ENCODE assay signal across 18 cellular contexts in genomic region chr20:19775353-19776201, GRCh38. TPM values are rescaled to one million over a fixed set of nuclear protein-coding genes. Genes with fewer than 3 reads are reported as not detected.
DNase-seq lines count a peak whose midpoint lies in the region; ATAC-seq and TF ChIP-seq lines count a peak whose summit lies in the region.
"Had no signal": no experiment of that assay in that cellular context is flagged by ENCODE, and none has a peak within 500 bp of the region (broad histone marks: within the 10 kb centered on the region; RNA-seq: fewer than 3 reads in every experiment).

No MANE protein-coding gene starts in this region.

- H3K9me3 ChIP-seq in Caco-2 (no peaks in the 10 kb centered on the region), SK-N-MC (ENCODE audit: low read depth, low read length) (no peaks in the 10 kb centered on the region), psoas muscle (no peaks in the 10 kb centered on the region)
- no peaks in the 10 kb centered on the region for H3K9me3 ChIP-seq in CD8-positive, alpha-beta memory T cell (ENCODE audit: low read length)
- H3K9me3 ChIP-seq: BLaER1 had no signal

- H3K27me3 ChIP-seq in Caco-2 (replicated peaks; ENCODE audit: control insufficient read depth, insufficient read depth, low read length): no peaks in the 10 kb centered on the region
- H3K27me3 ChIP-seq in psoas muscle (ENCODE audit: insufficient read depth in 3 of 3, low read length in 2 of 3): no peaks in the 10 kb centered on the region
- no peaks in the 10 kb centered on the region for H3K27me3 ChIP-seq in CD8-positive, alpha-beta memory T cell (ENCODE audit: insufficient read depth, low read length, poor library complexity, severe bottlenecking)
- H3K27me3 ChIP-seq: BLaER1 had no signal

- peak in 1 of 4 donors; percentile 26 for ATAC-seq in psoas muscle
- ATAC-seq in GM19035 (IDR thresholded peaks at IDR 0.05; ENCODE audit: unreplicated experiment): no peak
- ATAC-seq: GM12878 had no signal

- H3K4me1 ChIP-seq in Caco-2 (peaks cover 49% of the 10 kb centered on the region), psoas muscle (peaks cover 60% of the 10 kb centered on the region)
- no peaks in the 10 kb centered on the region for H3K4me1 ChIP-seq in CD8-positive, alpha-beta memory T cell (ENCODE audit: insufficient read depth, low read length)

- DNase-seq in Caco-2: peak; percentile 90 to 92
- DNase-seq in SK-N-MC (ENCODE audit: low read depth, low spot score): no peak
- DNase-seq in hepatic stellate cell (ENCODE audit: low spot score): peak; percentile 76
- no peak for DNase-seq in psoas muscle
- DNase-seq in NCI-H524 (lab: John Stamatoyannopoulos, UW): no peak
- no peak for DNase-seq in activated T-cell treated with anti-CD3 and anti-CD28 coated beads, Interleukin-2, amount 50 U/mL, for 1 hour
- DNase-seq in CD8-positive, alpha-beta memory T cell: no peak
- DNase-seq: activated naive CD4-positive, alpha-beta T cell treated with anti-CD3 and anti-CD28 coated beads for 36 hours; DND-41; KG1; NCI-H146; posterior cingulate gyrus; stimulated activated CD4-positive, alpha-beta T cell treated with anti-CD3 and anti-CD28 coated beads, Interleukin-2, amount 100 ng/mL, for 24 hours had no signal

- peaks cover 2% of the 10 kb centered on the region for H3K36me3 Mint-ChIP-seq in Caco-2 (ENCODE audit: insufficient read depth, unreplicated experiment)
- no peaks in the 10 kb centered on the region for H3K36me3 Mint-ChIP-seq in CD8-positive, alpha-beta memory T cell

- H3K36me3 ChIP-seq in Caco-2 (ENCODE audit: control insufficient read depth, insufficient read depth, low read length) (no peaks in the 10 kb centered on the region), SK-N-MC (ENCODE audit: insufficient read depth, low read length) (no peaks in the 10 kb centered on the region), psoas muscle (ENCODE audit: insufficient read depth in 1 of 2, low read depth in 1 of 2) (no peaks in the 10 kb centered on the region)
- H3K36me3 ChIP-seq in CD8-positive, alpha-beta memory T cell (ENCODE audit: insufficient read depth, low read length): no peaks in the 10 kb centered on the region
- H3K36me3 ChIP-seq: BLaER1 had no signal

- no peaks in the 10 kb centered on the region for H3K27me3 Mint-ChIP-seq in Caco-2 (ENCODE audit: insufficient read depth, unreplicated experiment)
- H3K27me3 Mint-ChIP-seq in CD8-positive, alpha-beta memory T cell: peaks cover 4 to 10% of the 10 kb centered on the region in 2 donors

- CTCF ChIA-PET in Caco-2 (lab: Charles Lee): interaction anchor here (0.6 to 1.6 kb wide), 7 partner anchors 8 to 82 kb away, joined by 3 to 18 read pairs (median 4); partner anchors contain the start of gene RIN2
- CTCF ChIA-PET in CD8-positive, alpha-beta memory T cell (lab: Charles Lee): no interaction called here

- H3K4me1 Mint-ChIP-seq in Caco-2 (ENCODE audit: low read depth, unreplicated experiment): peaks cover 15% of the 10 kb centered on the region
- no peaks in the 10 kb centered on the region for H3K4me1 Mint-ChIP-seq in CD8-positive, alpha-beta memory T cell

- intact Hi-C loops in Caco-2 (cut with micrococcal nuclease; ENCODE audit: unreplicated experiment): loop anchor here (1.0 kb wide), 2 partner anchors 8 to 17 kb away; partner anchors contain the start of gene RIN2
- intact Hi-C loops in psoas muscle (cut with DNase I): no loop called here

- H3K27ac ChIP-seq in SK-N-MC (peak overlapping the region; percentile 38; the same call in 1 of the 2 replicates), psoas muscle (peak overlapping the region; percentile 40)
- H3K27ac ChIP-seq in CD8-positive, alpha-beta memory T cell (ENCODE audit: low read depth, low read length): no peak overlapping the region
- H3K27ac ChIP-seq: BLaER1, RWPE1 had no signal

- no peak for TF ChIP-seq CTCF in Caco-2 (IDR thresholded peaks at IDR 0.05; ENCODE audit: insufficient read depth in 1 of 2, low read depth in 1 of 2, low read length in 1 of 2, severe bottlenecking in 1 of 2, unreplicated experiment in 1 of 2)
- no peak for TF ChIP-seq CTCF in psoas muscle (IDR thresholded peaks at IDR 0.05)

- no peak overlapping the region for H3K27ac Mint-ChIP-seq in Caco-2 (ENCODE audit: unreplicated experiment)
- H3K27ac Mint-ChIP-seq in CD8-positive, alpha-beta memory T cell: no peak overlapping the region
- H3K27ac Mint-ChIP-seq: activated naive CD4-positive, alpha-beta T cell treated with anti-CD3 and anti-CD28 coated beads for 36 hours had no signal

- WGBS in psoas muscle, 3 donors: 61 to 73% (median 69%) methylated on average over 7 of the region's 7 CpGs

- no peak overlapping the region for H3K4me3 ChIP-seq in Caco-2 (ENCODE audit: low read depth, low read length)
- no peak overlapping the region for H3K4me3 ChIP-seq in SK-N-MC
- H3K4me3 ChIP-seq in psoas muscle: no peak overlapping the region
- H3K4me3 ChIP-seq in CD8-positive, alpha-beta memory T cell (ENCODE audit: low read length): no peak overlapping the region
- H3K4me3 ChIP-seq: BLaER1, GM12878 had no signal

- H3K4me3 Mint-ChIP-seq in Caco-2 (ENCODE audit: unreplicated experiment): no peak overlapping the region
- H3K4me3 Mint-ChIP-seq in CD8-positive, alpha-beta memory T cell: no peak overlapping the region
- H3K4me3 Mint-ChIP-seq: activated naive CD4-positive, alpha-beta T cell treated with anti-CD3 and anti-CD28 coated beads for 36 hours had no signal

- H3K9me3 Mint-ChIP-seq in Caco-2 (ENCODE audit: unreplicated experiment): no peaks in the 10 kb centered on the region
- H3K9me3 Mint-ChIP-seq in CD8-positive, alpha-beta memory T cell: no peaks in the 10 kb centered on the region
- H3K9me3 Mint-ChIP-seq: activated naive CD4-positive, alpha-beta T cell treated with anti-CD3 and anti-CD28 coated beads for 36 hours had no signal

- POLR2A ChIA-PET in Caco-2 (lab: Charles Lee): interaction anchor here (1.5 kb wide), 1 partner anchor 18 kb away, joined by 21 read pairs; the partner anchor contains the start of gene RIN2
- POLR2A ChIA-PET in CD8-positive, alpha-beta memory T cell (lab: Charles Lee): no interaction called here

- no peak overlapping the region for H3K9ac ChIP-seq in SK-N-MC (ENCODE audit: insufficient read length)
- H3K9ac ChIP-seq: BLaER1 had no signal

- TSS peak; percentile 87 for BruUV-seq in Caco-2 (replicated peaks; lab: Mats Ljungman, UMichigan)

RNA-seq across cellular contexts. Expression of gene RIN2, which starts 17.5 kb away (rescaled TPM):
- total RNA-seq in Caco-2 (2022) (35.2 and 36.7 TPM in 2 replicates), psoas muscle (10 to 100 TPM; 18.9 to 33.4 (median 25.1) TPM)
- 1 to 10 TPM; 4.4 to 9.6 (median 5.5) TPM for polyA plus RNA-seq in psoas muscle
- under 1 TPM; 0.37 to 0.49 TPM for total RNA-seq in CD8-positive, alpha-beta memory T cell
- not detected for polyA plus RNA-seq in CD8-positive, alpha-beta memory T cell
- total RNA-seq: activated CD8-positive, alpha-beta memory T cell treated with anti-CD3 and anti-CD28 coated beads for 36 hours; activated naive CD4-positive, alpha-beta T cell treated with anti-CD3 and anti-CD28 coated beads for 36 hours had no signal

Comparison
In these comparisons a context has a peak if more than half of its experiments do, and no peak if none do; other contexts are left out.
1. DNase-seq: peak in Caco-2 (2 of 2) and hepatic stellate cell (single experiment); none in SK-N-MC (single experiment), psoas muscle (0 of 2), NCI-H524 (0 of 2), activated T-cell treated with anti-CD3 and anti-CD28 coated beads, Interleukin-2, amount 50 U/mL, for 1 hour (single experiment) and CD8-positive, alpha-beta memory T cell (0 of 5).
2. RNA of gene RIN2, which starts 17.5 kb away (total RNA-seq): 35.2 to 36.7 TPM in Caco-2 and 18.9 to 33.4 TPM in psoas muscle; 0.37 to 0.49 TPM in CD8-positive, alpha-beta memory T cell; every median in the first group is over 10 times any median in the second.